ENCODE assay signal across 19 cellular contexts in genomic region chrX:48470833-48471118, GRCh38. TPM values are rescaled to one million over a fixed set of nuclear protein-coding genes. Genes with fewer than 3 reads are reported as not detected.
"Had no signal": no experiment of that assay in that cellular context is flagged by ENCODE, and none has a peak within 500 bp of the region (broad histone marks: within the 10 kb centered on the region; RNA-seq: fewer than 3 reads in every experiment).

No MANE protein-coding gene starts in this region.

- H3K27ac ChIP-seq: brain microvascular endothelial cell, coronary artery, esophagus squamous epithelium had no signal

- ATAC-seq: activated CD4-positive, alpha-beta T cell treated with anti-CD3 and anti-CD28 coated beads for 36 hours; activated T-cell treated with anti-CD3 and anti-CD28 coated beads, Interleukin-2, amount 50 U/mL, for 4 hours; natural killer cell; stimulated activated memory B cell treated with anti-CD40 and anti-IgM and Interleukin-4, amounts not matched to agents 10 μg/mL and 1 μg/mL and 100 μg/mL, for 72 hours; T-helper 17 cell had no signal

- H3K4me3 ChIP-seq: coronary artery, esophagus squamous epithelium had no signal

- DNase-seq: activated CD4-positive, alpha-beta memory T cell treated with anti-CD3 and anti-CD28 coated beads for 36 hours; activated CD4-positive, alpha-beta T cell treated with anti-CD3 and anti-CD28 coated beads for 36 hours; activated effector memory CD4-positive, alpha-beta T cell treated with anti-CD3 and anti-CD28 coated beads, Interleukin-2, amount 50 U/mL, for 16 hours; activated T-cell treated with anti-CD3 and anti-CD28 coated beads, Interleukin-2, amount 50 U/mL, for 4 hours; brain microvascular endothelial cell; esophagus squamous epithelium; mesendoderm; natural killer cell; nucleus accumbens; posterior cingulate gyrus; stimulated activated CD4-positive, alpha-beta T cell treated with anti-CD3 and anti-CD28 coated beads, Interleukin-2, amount 100 ng/mL, for 48 hours; T-helper 17 cell had no signal

- H3K9me3 ChIP-seq: esophagus squamous epithelium had no signal

- H3K27me3 ChIP-seq: brain microvascular endothelial cell, esophagus squamous epithelium had no signal

- H3K36me3 ChIP-seq: brain microvascular endothelial cell, esophagus squamous epithelium had no signal

RNA-seq across cellular contexts. Expression of gene SSX4B, which starts 59.0 kb away (rescaled TPM):
- total RNA-seq: activated CD4-positive, alpha-beta memory T cell treated with anti-CD3 and anti-CD28 coated beads for 36 hours; activated CD4-positive, alpha-beta T cell treated with anti-CD3 and anti-CD28 coated beads for 36 hours; activated T-cell treated with anti-CD3 and anti-CD28 coated beads, Interleukin-2, amount 50 U/mL, for 4 hours; esophagus squamous epithelium; fibroblast of villous mesenchyme; glomerular endothelial cell; lower leg skin; natural killer cell; T-helper 17 cell; urinary bladder had no signal
- polyA plus RNA-seq: thymus, urinary bladder had no signal
